In genomic region chr10:103849880-103850571, GRCh38 we compare ENCODE assay signal across 12 cellular contexts. TPM values are rescaled to one million over a fixed set of nuclear protein-coding genes. Genes with fewer than 3 reads are reported as not detected.
DNase-seq lines count a peak whose midpoint lies in the region; ATAC-seq and TF ChIP-seq lines count a peak whose summit lies in the region.
"Had no signal": no experiment of that assay in that cellular context is flagged by ENCODE, and none has a peak within 500 bp of the region (broad histone marks: within the 10 kb centered on the region; RNA-seq: fewer than 3 reads in every experiment).

No MANE protein-coding gene starts in this region.

- TF ChIP-seq RAD21 in SK-N-SH (IDR thresholded peaks at IDR 0.05; ENCODE audit: low read length), result no peak

- no peaks in the 10 kb centered on the region for H3K36me3 ChIP-seq in SK-N-SH (replicated peaks in 1 of 2; ENCODE audit: control insufficient read depth in 1 of 2, insufficient read depth in 2 of 2, low read length in 1 of 2)

- H3K4me1 ChIP-seq in SK-N-SH (ENCODE audit: control insufficient read depth in 1 of 2, insufficient read depth in 2 of 2, low read depth in 1 of 2, low read length in 1 of 2), result peaks cover 21 to 48% of the 10 kb centered on the region in 2 experiments; a peak in 2 of 4 replicates

- H3K27ac ChIP-seq in SK-N-SH (ENCODE audit: low read depth in 2 of 2, low read length in 1 of 2) (peak overlapping the region in 1 of 2 experiments; percentile 85; a peak in 3 of 4 replicates), caudate nucleus (ENCODE audit: low read depth, low read length) (no peak overlapping the region)

- POLR2A ChIA-PET in SK-N-SH (lab: Yijun Ruan, JAX), result no interaction called here

- peak overlapping the region; percentile 65 for H3K4me2 ChIP-seq in SK-N-SH

- H3K9me2 ChIP-seq in SK-N-SH, result no peaks in the 10 kb centered on the region

- peak overlapping the region in 1 of 2 experiments; percentile 21; a peak in 1 of 4 replicates for H3K4me3 ChIP-seq in SK-N-SH (ENCODE audit: low read depth in 2 of 2, low read length in 1 of 2)

- peaks cover 68% of the 10 kb centered on the region for H3K79me2 ChIP-seq in SK-N-SH (ENCODE audit: insufficient read depth)

- H3K9ac ChIP-seq in SK-N-SH, result peak overlapping the region; percentile 61; the same call in 1 of the 2 replicates

- H3K27me3 ChIP-seq in SK-N-SH (ENCODE audit: insufficient read depth), result no peaks in the 10 kb centered on the region

- TF ChIP-seq EP300 in SK-N-SH (IDR thresholded peaks at IDR 0.05; ENCODE audit: borderline replicate concordance in 1 of 2, low read depth in 1 of 2, low read length in 1 of 2), result peak in 1 of 2 experiments; percentile 38; a peak in 1 of 4 replicates

- DNase-seq in EH (ENCODE audit: low read depth) (peak; percentile 91), SK-N-SH (no peak), fibroblast of the conjunctiva (ENCODE audit: low read depth) (peak; percentile 43), pulmonary artery endothelial cell (ENCODE audit: low read depth, low spot score) (peak; percentile 37), caudate nucleus (lab: John Stamatoyannopoulos, UW) (no peak), SW480 (ENCODE audit: low spot score) (no peak), iPS-NIHi11 (ENCODE audit: low spot score) (no peak)
- DNase-seq: activated CD8-positive, alpha-beta T cell treated with anti-CD3 and anti-CD28 coated beads for 36 hours; erythroblast; NCI-H2029 treated with DMSO at 0.1 percent for 48 hours had no signal

- H4K20me1 ChIP-seq in SK-N-SH (ENCODE audit: insufficient read depth), result no peaks in the 10 kb centered on the region

- TF ChIP-seq CTCF in SK-N-SH (IDR thresholded peaks at IDR 0.05), result no peak

- CTCF ChIA-PET in SK-N-SH (lab: Yijun Ruan, JAX), result interaction anchor here (1.1 to 9.7 kb wide), 3 partner anchors 14 to 138 kb away, joined by 4 to 169 read pairs (median 5); no protein-coding TSS in a partner anchor

- no peaks in the 10 kb centered on the region for H3K9me3 ChIP-seq in SK-N-SH

- H3F3A ChIP-seq in SK-N-SH (replicated peaks; ENCODE audit: insufficient read depth), result peaks cover 20% of the 10 kb centered on the region

- peak overlapping the region; percentile 41; the same call in 1 of the 2 replicates for H2AFZ ChIP-seq in SK-N-SH (ENCODE audit: low read depth)

- WGBS in SK-N-SH (ENCODE audit: low lambda C conversion rate), result 33% methylated on average over 7 of the region's 8 CpGs

- ATAC-seq in HG02571 (IDR thresholded peaks at IDR 0.05; ENCODE audit: unreplicated experiment), result no peak
- ATAC-seq: activated CD8-positive, alpha-beta T cell treated with anti-CD3 and anti-CD28 coated beads for 36 hours; HCT116 had no signal

TF ChIP-seq in SK-N-SH, 30 proteins besides CTCF, POLR2A, EP300 and RAD21:
- TF ChIP-seq ELF1 (IDR thresholded peaks at IDR 0.05), result no peak
- no peak for TF ChIP-seq MEF2A (IDR thresholded peaks at IDR 0.05; ENCODE audit: borderline replicate concordance, low read depth)
- TF ChIP-seq EZH2phosphoT487 (IDR thresholded peaks at IDR 0.05; ENCODE audit: borderline replicate concordance, low read depth), result no peak
- TF ChIP-seq GATA2 (CRISPR knock-in tag; IDR thresholded peaks at IDR 0.05), result no peak
- TF ChIP-seq FOSL2 (IDR thresholded peaks at IDR 0.05; ENCODE audit: borderline replicate concordance, low read depth), result peak; percentile 48; the same call in 1 of the 2 replicates
- TF ChIP-seq TAF1 (IDR thresholded peaks at IDR 0.05; ENCODE audit: borderline replicate concordance, low read depth, low read length), result no peak
- TF ChIP-seq FOXJ3 (CRISPR knock-in tag; IDR thresholded peaks at IDR 0.05), result no peak
- 0 out of 2 replicates have a peak, but pooled peaks have one; percentile 16 for TF ChIP-seq PBX3 (IDR thresholded peaks at IDR 0.05)
- no peak for TF ChIP-seq TEAD4 (IDR thresholded peaks at IDR 0.05; ENCODE audit: borderline replicate concordance, insufficient read depth)
- 0 out of 2 replicates have a peak, but pooled peaks have one; percentile 14 for TF ChIP-seq TCF12 (IDR thresholded peaks at IDR 0.05)
- TF ChIP-seq MXI1 (IDR thresholded peaks at IDR 0.05; ENCODE audit: low read depth, low read length), result no peak
- no peak for TF ChIP-seq JUND (IDR thresholded peaks at IDR 0.05)
- no peak for TF ChIP-seq POLR2AphosphoS5 (IDR thresholded peaks at IDR 0.05; ENCODE audit: low read depth, low read length)
- TF ChIP-seq MAX (IDR thresholded peaks at IDR 0.05; ENCODE audit: low read depth), result peak; percentile 58
- no peak for TF ChIP-seq SIN3A (IDR thresholded peaks at IDR 0.05; ENCODE audit: borderline replicate concordance, low read depth, low read length)
- TF ChIP-seq RXRA (IDR thresholded peaks at IDR 0.05; ENCODE audit: borderline replicate concordance, low read depth), result no peak
- TF ChIP-seq USF1 (IDR thresholded peaks at IDR 0.05; ENCODE audit: borderline replicate concordance, low read depth), result no peak

RNA-seq across cellular contexts. Expression of gene SH3PXD2A, which starts 5.3 kb away (rescaled TPM):
- polyA plus RNA-seq in SK-N-SH (2012; rRNA removed), result 2.1 and 2.5 TPM in 2 replicates
- polyA plus RNA-seq in SK-N-SH (2012; cell fraction: cytosol; rRNA removed), result 1.7 and 2.5 TPM in 2 replicates
- 5.5 and 5.7 TPM in 2 replicates for polyA plus RNA-seq in SK-N-SH (2012; cell fraction: nucleus; rRNA removed)
- total RNA-seq in pulmonary artery endothelial cell, result 5.7 and 6.3 TPM in 2 replicates

Comparison
In these comparisons a context has a peak if more than half of its experiments do, and no peak if none do; other contexts are left out.
1. DNase-seq: peak in EH (single experiment), fibroblast of the conjunctiva (single experiment) and pulmonary artery endothelial cell (single experiment); none in SK-N-SH (single experiment), caudate nucleus (0 of 61), SW480 (single experiment) and iPS-NIHi11 (single experiment).